ENCODE assay signal across 1 cellular context in the genomic region with DNA sequence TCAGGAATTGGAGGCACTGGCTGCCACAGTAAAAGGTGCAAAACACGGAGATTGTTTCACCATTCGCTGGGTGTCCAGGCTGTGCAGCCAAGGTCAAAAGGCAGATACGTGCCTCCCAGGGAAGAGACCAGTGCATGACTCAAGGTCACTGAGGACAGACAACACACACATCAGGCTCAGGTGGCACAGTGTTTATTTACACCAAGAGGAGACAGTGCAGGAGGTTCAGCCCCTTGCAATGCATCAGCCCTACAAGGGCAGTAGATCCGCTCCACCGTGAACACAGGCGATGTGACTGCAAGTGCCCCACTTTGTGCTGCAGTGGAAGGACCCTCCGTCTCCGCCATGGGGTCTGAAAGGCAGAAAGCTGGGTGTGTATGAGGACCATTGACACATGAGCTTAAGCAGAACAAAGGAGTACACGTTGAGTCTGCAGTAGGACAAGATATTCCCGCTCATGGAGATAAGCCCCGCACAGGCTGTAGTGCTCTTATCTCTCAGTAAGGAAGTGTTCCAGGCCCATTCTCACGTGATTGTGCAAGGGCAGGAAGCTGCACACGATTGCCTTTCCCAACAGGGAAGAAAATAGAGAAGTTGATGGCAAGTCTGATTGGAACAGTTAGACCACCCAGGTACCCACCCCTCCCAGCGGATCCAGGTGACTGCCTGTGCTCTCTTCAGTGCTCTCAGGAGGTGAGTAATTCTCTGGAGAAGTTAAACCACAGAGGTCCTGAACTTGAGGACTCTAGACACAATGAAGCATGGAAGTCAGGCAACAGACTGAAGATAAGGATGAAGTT.
TF ChIP-seq lines count a peak whose summit lies in the region.

No MANE protein-coding gene starts in this region.

TF ChIP-seq in K562, 482 proteins besides CTCF, POLR2A, EP300 and RAD21 (continued from another document and continues in another):
- TF ChIP-seq, protein P1, sequence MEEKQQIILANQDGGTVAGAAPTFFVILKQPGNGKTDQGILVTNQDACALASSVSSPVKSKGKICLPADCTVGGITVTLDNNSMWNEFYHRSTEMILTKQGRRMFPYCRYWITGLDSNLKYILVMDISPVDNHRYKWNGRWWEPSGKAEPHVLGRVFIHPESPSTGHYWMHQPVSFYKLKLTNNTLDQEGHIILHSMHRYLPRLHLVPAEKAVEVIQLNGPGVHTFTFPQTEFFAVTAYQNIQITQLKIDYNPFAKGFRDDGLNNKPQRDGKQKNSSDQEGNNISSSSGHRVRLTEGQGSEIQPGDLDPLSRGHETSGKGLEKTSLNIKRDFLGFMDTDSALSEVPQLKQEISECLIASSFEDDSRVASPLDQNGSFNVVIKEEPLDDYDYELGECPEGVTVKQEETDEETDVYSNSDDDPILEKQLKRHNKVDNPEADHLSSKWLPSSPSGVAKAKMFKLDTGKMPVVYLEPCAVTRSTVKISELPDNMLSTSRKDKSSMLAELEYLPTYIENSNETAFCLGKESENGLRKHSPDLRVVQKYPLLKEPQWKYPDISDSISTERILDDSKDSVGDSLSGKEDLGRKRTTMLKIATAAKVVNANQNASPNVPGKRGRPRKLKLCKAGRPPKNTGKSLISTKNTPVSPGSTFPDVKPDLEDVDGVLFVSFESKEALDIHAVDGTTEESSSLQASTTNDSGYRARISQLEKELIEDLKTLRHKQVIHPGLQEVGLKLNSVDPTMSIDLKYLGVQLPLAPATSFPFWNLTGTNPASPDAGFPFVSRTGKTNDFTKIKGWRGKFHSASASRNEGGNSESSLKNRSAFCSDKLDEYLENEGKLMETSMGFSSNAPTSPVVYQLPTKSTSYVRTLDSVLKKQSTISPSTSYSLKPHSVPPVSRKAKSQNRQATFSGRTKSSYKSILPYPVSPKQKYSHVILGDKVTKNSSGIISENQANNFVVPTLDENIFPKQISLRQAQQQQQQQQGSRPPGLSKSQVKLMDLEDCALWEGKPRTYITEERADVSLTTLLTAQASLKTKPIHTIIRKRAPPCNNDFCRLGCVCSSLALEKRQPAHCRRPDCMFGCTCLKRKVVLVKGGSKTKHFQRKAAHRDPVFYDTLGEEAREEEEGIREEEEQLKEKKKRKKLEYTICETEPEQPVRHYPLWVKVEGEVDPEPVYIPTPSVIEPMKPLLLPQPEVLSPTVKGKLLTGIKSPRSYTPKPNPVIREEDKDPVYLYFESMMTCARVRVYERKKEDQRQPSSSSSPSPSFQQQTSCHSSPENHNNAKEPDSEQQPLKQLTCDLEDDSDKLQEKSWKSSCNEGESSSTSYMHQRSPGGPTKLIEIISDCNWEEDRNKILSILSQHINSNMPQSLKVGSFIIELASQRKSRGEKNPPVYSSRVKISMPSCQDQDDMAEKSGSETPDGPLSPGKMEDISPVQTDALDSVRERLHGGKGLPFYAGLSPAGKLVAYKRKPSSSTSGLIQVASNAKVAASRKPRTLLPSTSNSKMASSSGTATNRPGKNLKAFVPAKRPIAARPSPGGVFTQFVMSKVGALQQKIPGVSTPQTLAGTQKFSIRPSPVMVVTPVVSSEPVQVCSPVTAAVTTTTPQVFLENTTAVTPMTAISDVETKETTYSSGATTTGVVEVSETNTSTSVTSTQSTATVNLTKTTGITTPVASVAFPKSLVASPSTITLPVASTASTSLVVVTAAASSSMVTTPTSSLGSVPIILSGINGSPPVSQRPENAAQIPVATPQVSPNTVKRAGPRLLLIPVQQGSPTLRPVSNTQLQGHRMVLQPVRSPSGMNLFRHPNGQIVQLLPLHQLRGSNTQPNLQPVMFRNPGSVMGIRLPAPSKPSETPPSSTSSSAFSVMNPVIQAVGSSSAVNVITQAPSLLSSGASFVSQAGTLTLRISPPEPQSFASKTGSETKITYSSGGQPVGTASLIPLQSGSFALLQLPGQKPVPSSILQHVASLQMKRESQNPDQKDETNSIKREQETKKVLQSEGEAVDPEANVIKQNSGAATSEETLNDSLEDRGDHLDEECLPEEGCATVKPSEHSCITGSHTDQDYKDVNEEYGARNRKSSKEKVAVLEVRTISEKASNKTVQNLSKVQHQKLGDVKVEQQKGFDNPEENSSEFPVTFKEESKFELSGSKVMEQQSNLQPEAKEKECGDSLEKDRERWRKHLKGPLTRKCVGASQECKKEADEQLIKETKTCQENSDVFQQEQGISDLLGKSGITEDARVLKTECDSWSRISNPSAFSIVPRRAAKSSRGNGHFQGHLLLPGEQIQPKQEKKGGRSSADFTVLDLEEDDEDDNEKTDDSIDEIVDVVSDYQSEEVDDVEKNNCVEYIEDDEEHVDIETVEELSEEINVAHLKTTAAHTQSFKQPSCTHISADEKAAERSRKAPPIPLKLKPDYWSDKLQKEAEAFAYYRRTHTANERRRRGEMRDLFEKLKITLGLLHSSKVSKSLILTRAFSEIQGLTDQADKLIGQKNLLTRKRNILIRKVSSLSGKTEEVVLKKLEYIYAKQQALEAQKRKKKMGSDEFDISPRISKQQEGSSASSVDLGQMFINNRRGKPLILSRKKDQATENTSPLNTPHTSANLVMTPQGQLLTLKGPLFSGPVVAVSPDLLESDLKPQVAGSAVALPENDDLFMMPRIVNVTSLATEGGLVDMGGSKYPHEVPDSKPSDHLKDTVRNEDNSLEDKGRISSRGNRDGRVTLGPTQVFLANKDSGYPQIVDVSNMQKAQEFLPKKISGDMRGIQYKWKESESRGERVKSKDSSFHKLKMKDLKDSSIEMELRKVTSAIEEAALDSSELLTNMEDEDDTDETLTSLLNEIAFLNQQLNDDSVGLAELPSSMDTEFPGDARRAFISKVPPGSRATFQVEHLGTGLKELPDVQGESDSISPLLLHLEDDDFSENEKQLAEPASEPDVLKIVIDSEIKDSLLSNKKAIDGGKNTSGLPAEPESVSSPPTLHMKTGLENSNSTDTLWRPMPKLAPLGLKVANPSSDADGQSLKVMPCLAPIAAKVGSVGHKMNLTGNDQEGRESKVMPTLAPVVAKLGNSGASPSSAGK (IDR thresholded peaks at IDR 0.05) = peak; percentile 85
- TF ChIP-seq SMARCC2 (IDR thresholded peaks at IDR 0.05; ENCODE audit: low read depth) = no peak
- TF ChIP-seq KLF16 (IDR thresholded peaks at IDR 0.05) = peak; percentile 56; the same call in 1 of the 2 replicates
- TF ChIP-seq ZNF780A (CRISPR knock-in tag; IDR thresholded peaks at IDR 0.05) = 0 out of 2 replicates have a peak, but pooled peaks have one; percentile 24
- peak; percentile 75 for TF ChIP-seq BCOR (IDR thresholded peaks at IDR 0.05)
- TF ChIP-seq HSF4 (CRISPR knock-in tag; IDR thresholded peaks at IDR 0.05; ENCODE audit: borderline replicate concordance) = no peak
- TF ChIP-seq ZKSCAN1 (IDR thresholded peaks at IDR 0.05; ENCODE audit: low read depth, low read length) = 0 out of 2 replicates have a peak, but pooled peaks have one; percentile 25
- no peak for TF ChIP-seq ZZZ3 (IDR thresholded peaks at IDR 0.05)
- no peak for TF ChIP-seq HLTF (IDR thresholded peaks at IDR 0.05)
- TF ChIP-seq TBL1XR1 (IDR thresholded peaks at IDR 0.05; ENCODE audit: low read length in 2 of 2) = peak in 1 of 2 experiments; percentile 12; a peak in 1 of 4 replicates
- peak; percentile 86; the same call in 1 of the 2 replicates for TF ChIP-seq HDAC2 (IDR thresholded peaks at IDR 0.05)
- TF ChIP-seq ZBTB7A (IDR thresholded peaks at IDR 0.05; ENCODE audit: borderline replicate concordance, control insufficient read depth, low read depth, low read length) = peak; percentile 49; the same call in 1 of the 2 replicates
- no peak for TF ChIP-seq SLC30A9 (CRISPR knock-in tag; IDR thresholded peaks at IDR 0.05)
- peak; percentile 83; the same call in 1 of the 2 replicates for TF ChIP-seq DIDO1 (tag; IDR thresholded peaks at IDR 0.05; ENCODE audit: low read depth)
- TF ChIP-seq ELF4 (CRISPR knock-in tag; IDR thresholded peaks at IDR 0.05) = 0 out of 2 replicates have a peak, but pooled peaks have one; percentile 20
- TF ChIP-seq SRSF7 (optimal IDR thresholded peaks at IDR 0.05; ENCODE audit: low read depth, low read length) = no peak
- TF ChIP-seq RCOR1 (IDR thresholded peaks at IDR 0.05; ENCODE audit: borderline replicate concordance in 1 of 2, low read depth in 2 of 2, low read length in 2 of 2) = peak in 1 of 2 experiments; percentile 94; a peak in 2 of 4 replicates
- TF ChIP-seq, protein P2, sequence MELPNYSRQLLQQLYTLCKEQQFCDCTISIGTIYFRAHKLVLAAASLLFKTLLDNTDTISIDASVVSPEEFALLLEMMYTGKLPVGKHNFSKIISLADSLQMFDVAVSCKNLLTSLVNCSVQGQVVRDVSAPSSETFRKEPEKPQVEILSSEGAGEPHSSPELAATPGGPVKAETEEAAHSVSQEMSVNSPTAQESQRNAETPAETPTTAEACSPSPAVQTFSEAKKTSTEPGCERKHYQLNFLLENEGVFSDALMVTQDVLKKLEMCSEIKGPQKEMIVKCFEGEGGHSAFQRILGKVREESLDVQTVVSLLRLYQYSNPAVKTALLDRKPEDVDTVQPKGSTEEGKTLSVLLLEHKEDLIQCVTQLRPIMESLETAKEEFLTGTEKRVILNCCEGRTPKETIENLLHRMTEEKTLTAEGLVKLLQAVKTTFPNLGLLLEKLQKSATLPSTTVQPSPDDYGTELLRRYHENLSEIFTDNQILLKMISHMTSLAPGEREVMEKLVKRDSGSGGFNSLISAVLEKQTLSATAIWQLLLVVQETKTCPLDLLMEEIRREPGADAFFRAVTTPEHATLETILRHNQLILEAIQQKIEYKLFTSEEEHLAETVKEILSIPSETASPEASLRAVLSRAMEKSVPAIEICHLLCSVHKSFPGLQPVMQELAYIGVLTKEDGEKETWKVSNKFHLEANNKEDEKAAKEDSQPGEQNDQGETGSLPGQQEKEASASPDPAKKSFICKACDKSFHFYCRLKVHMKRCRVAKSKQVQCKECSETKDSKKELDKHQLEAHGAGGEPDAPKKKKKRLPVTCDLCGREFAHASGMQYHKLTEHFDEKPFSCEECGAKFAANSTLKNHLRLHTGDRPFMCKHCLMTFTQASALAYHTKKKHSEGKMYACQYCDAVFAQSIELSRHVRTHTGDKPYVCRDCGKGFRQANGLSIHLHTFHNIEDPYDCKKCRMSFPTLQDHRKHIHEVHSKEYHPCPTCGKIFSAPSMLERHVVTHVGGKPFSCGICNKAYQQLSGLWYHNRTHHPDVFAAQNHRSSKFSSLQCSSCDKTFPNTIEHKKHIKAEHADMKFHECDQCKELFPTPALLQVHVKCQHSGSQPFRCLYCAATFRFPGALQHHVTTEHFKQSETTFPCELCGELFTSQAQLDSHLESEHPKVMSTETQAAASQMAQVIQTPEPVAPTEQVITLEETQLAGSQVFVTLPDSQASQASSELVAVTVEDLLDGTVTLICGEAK (IDR thresholded peaks at IDR 0.05) = peak; percentile 46; the same call in 1 of the 2 replicates
- TF ChIP-seq, protein P2 (CRISPR knock-in tag; IDR thresholded peaks at IDR 0.05) = no peak
- peak; percentile 65 for TF ChIP-seq NR2C2 (CRISPR knock-in tag; IDR thresholded peaks at IDR 0.05)
- no peak for TF ChIP-seq NR2C2 (tag; IDR thresholded peaks at IDR 0.05)
- TF ChIP-seq DMBX1 (CRISPR knock-in tag; IDR thresholded peaks at IDR 0.05; ENCODE audit: borderline replicate concordance) = peak; percentile 79
- peak; percentile 93 for TF ChIP-seq ZEB2 (IDR thresholded peaks at IDR 0.05)
- peak; percentile 62; the same call in 1 of the 2 replicates for TF ChIP-seq NBN (IDR thresholded peaks at IDR 0.05; ENCODE audit: low read depth)
- TF ChIP-seq TCF3 (CRISPR knock-in tag; IDR thresholded peaks at IDR 0.05) = peak; percentile 77
- no peak for TF ChIP-seq BRD9 (IDR thresholded peaks at IDR 0.05; ENCODE audit: low read depth, partially characterized antibody)
- no peak for TF ChIP-seq NFE2 (IDR thresholded peaks at IDR 0.05; ENCODE audit: low read depth)
- TF ChIP-seq ZBTB1 (CRISPR knock-in tag; IDR thresholded peaks at IDR 0.05; ENCODE audit: borderline replicate concordance, low read depth) = no peak
- TF ChIP-seq ARNT (IDR thresholded peaks at IDR 0.05) = peak in 1 of 2 experiments; percentile 44; a peak in 1 of 4 replicates
- peak; percentile 64 for TF ChIP-seq RAD51 (IDR thresholded peaks at IDR 0.05; ENCODE audit: borderline replicate concordance, low read depth)
- TF ChIP-seq HNRNPL (IDR thresholded peaks at IDR 0.05; ENCODE audit: low read depth, low read length) = no peak
